9 cellular contexts compared by ENCODE assay signal in the genomic region with DNA sequence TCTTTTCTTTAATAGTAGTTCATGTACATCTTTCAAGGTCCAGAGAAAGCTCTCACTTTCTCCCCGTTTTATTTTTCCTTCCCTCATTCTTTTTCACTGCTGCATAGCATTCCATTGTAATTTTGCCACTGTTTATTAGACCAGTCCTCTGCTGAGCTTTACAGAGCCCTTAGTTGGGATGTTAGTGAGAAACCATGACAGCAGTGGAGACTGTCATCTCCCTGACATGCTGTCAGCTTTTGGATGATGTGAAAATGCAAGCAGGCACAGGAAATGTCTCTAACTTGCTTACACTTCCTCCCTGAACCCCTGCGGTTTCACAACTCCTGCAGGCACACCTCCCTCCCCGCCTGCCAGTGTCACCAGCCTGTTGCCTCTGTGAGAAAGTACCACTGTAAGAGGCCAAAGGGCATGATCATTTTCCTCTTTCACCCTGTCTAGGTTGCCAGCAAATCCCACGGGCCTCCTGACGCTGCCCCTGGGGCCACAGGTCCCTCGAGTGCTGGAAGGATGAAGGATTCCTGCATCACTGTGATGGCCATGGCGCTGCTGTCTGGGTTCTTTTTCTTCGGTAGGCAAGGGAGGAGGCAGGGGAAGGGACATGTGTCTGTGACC. TPM values are rescaled to one million over a fixed set of nuclear protein-coding genes. Genes with fewer than 3 reads are reported as not detected.
DNase-seq lines count a peak whose midpoint lies in the region; ATAC-seq, FAIRE-seq and TF ChIP-seq lines count a peak whose summit lies in the region.
"Had no signal": no experiment of that assay in that cellular context is flagged by ENCODE, and none has a peak within 500 bp of the region (broad histone marks: within the 10 kb centered on the region; RNA-seq: fewer than 3 reads in every experiment).

A gene (plus strand): TSS at position 415 of the 615 bp plus-strand sequence. CDS start 96 bp downstream, at position 511.

- H4K91ac ChIP-seq in H1 (replicated peaks; ENCODE audit: insufficient read length, low read length) = no peak within 1 kb of the TSS

- POLR2A ChIA-PET in H1 (lab: Charles Lee; ENCODE audit: partially characterized antibody) = interaction anchor here (0.6 to 1.4 kb wide), 3 partner anchors 9 to 23 kb away, joined by 3 read pairs; no protein-coding TSS in a partner anchor

- no peak within 1 kb of the TSS for H3K4me3 ChIP-seq in H1 (ENCODE audit: extremely low read depth in 1 of 4, insufficient read depth in 2 of 4, low read depth in 3 of 4, low read length in 4 of 4)
- no peak within 1 kb of the TSS for H3K4me3 ChIP-seq in MG63
- H3K4me3 ChIP-seq in coronary artery = no peak within 1 kb of the TSS
- no peak within 1 kb of the TSS for H3K4me3 ChIP-seq in HAP-1

- no peaks in the 10 kb centered on the region for H3K79me1 ChIP-seq in H1 (ENCODE audit: low read depth, low read length)

- no peak within 1 kb of the TSS for H3K23ac ChIP-seq in H1 (ENCODE audit: insufficient read length)

- no peak within 1 kb of the TSS for H3K4me2 ChIP-seq in H1 (ENCODE audit: insufficient read depth in 1 of 2, low read depth in 2 of 2, low read length in 2 of 2)

- no peak within 1 kb of the TSS for H3K4ac ChIP-seq in H1 (replicated peaks; ENCODE audit: insufficient read length, low read depth, low read length)

- no peak within 1 kb of the TSS for H3K18ac ChIP-seq in H1 (ENCODE audit: extremely low read depth, low read length)

- no peak within 1 kb of the TSS for H3K14ac ChIP-seq in H1 (ENCODE audit: insufficient read length)

- H2BK5ac ChIP-seq in H1 (ENCODE audit: low read depth, low read length) = no peak within 1 kb of the TSS

- H4K5ac ChIP-seq in H1 (ENCODE audit: insufficient read length, low read depth, low read length) = no peak within 1 kb of the TSS

- H4K8ac ChIP-seq in H1 (ENCODE audit: extremely low read depth, insufficient read depth, low read length) = no peak within 1 kb of the TSS

- H3K9ac ChIP-seq in H1 (replicated peaks in 1 of 4; ENCODE audit: extremely low read depth in 1 of 4, low read depth in 3 of 4, low read length in 3 of 4) = no peak within 1 kb of the TSS

- in situ Hi-C loops in HAP-1 (cut with MboI; ENCODE audit: low sequenced_read_pairs) = no loop called here

- TF ChIP-seq EP300 in H1 (IDR thresholded peaks at IDR 0.05; ENCODE audit: borderline replicate concordance in 1 of 2, low read depth in 2 of 2, low read length in 2 of 2) = no peak

- CTCF ChIA-PET in H1 (lab: Charles Lee; ENCODE audit: partially characterized antibody) = interaction anchor here (0.9 to 1.9 kb wide), 4 partner anchors 10 to 46 kb away, joined by 3 to 6 read pairs (median 4); a partner anchor contains a TSS

- peak; percentile 69 to 72 for DNase-seq in activated CD4-positive, alpha-beta T cell treated with anti-CD3 and anti-CD28 coated beads for 24 hours (ENCODE audit: low read depth in 2 of 2)
- DNase-seq in H1 (ENCODE audit: low read depth in 1 of 2, low spot score in 2 of 2) (no peak), MG63 (no peak), coronary artery (ENCODE audit: low spot score) (no peak), HAP-1 (ENCODE audit: low spot score in 2 of 2) (no peak)
- DNase-seq in stimulated activated CD4-positive, alpha-beta T cell treated with anti-CD3 and anti-CD28 coated beads, Interleukin-1b, Interleukin-23, amount 100 ng/mL, for 4 hours (ENCODE audit: low read depth in 2 of 2) = peak; percentile 62 to 65

- peak within 1 kb of the TSS; percentile 78; the same call in 1 of the 2 replicates for H2AFZ ChIP-seq in H1 (ENCODE audit: low read length)

- no peak within 1 kb of the TSS for H2BK120ac ChIP-seq in H1 (replicated peaks; ENCODE audit: low read depth, low read length)

- H3K36me3 ChIP-seq in H1 (ENCODE audit: control insufficient read depth in 2 of 4, insufficient read depth in 4 of 4, low read length in 3 of 4) = no peaks in the 10 kb centered on the region
- H3K36me3 ChIP-seq in MG63 = no peaks in the 10 kb centered on the region
- no peaks in the 10 kb centered on the region for H3K36me3 ChIP-seq in HAP-1 (replicated peaks)

- no peak within 1 kb of the TSS for H2BK15ac ChIP-seq in H1 (ENCODE audit: low read length)

- no peak within 1 kb of the TSS for H2AK5ac ChIP-seq in H1 (ENCODE audit: low read depth, low read length)

- H3K27me3 ChIP-seq in H1 (replicated peaks in 1 of 4; ENCODE audit: control insufficient read depth in 3 of 4, extremely low read depth in 1 of 4, insufficient read depth in 3 of 4, low read length in 3 of 4) (peaks cover 0 to 2% (median 0%) of the 10 kb centered on the region in 4 experiments; a peak in 1 of 7 replicates), MG63 (no peaks in the 10 kb centered on the region), HAP-1 (ENCODE audit: low read depth) (no peaks in the 10 kb centered on the region)

- H2BK12ac ChIP-seq in H1 (ENCODE audit: low read depth, low read length) = no peak within 1 kb of the TSS

- H3K23me2 ChIP-seq in H1 (ENCODE audit: low read depth, low read length) = no peaks in the 10 kb centered on the region

- no peaks in the 10 kb centered on the region for H4K20me1 ChIP-seq in H1 (replicated peaks in 1 of 2; ENCODE audit: control insufficient read depth in 1 of 2, insufficient read depth in 2 of 2, low read length in 2 of 2)

- no peak within 1 kb of the TSS for H2BK20ac ChIP-seq in H1 (ENCODE audit: low read length)

- 86% methylated on average over 8 of the region's 8 CpGs; no CpG with 5 or more reads in 1 of the 2 experiments for WGBS in H1 (ENCODE audit: extremely low coverage in 1 of 2, insufficient coverage in 1 of 2, insufficient read length in 1 of 2, insufficient replicate concordance in 2 of 2, low coverage in 1 of 2, low lambda C conversion rate in 2 of 2, missing lambda C conversion rate in 1 of 2), 2 experiments

- no peak for TF ChIP-seq POLR2A in H1 (IDR thresholded peaks at IDR 0.05; ENCODE audit: control extremely low read depth in 1 of 2, low read depth in 2 of 2, low read length in 2 of 2)

- H3K9me3 ChIP-seq in H1 (ENCODE audit: insufficient read depth in 2 of 2, low read depth in 1 of 2, low read length in 1 of 2) (no peaks in the 10 kb centered on the region), MG63 (no peaks in the 10 kb centered on the region), HAP-1 (no peaks in the 10 kb centered on the region)

- ATAC-seq in GM18873 (IDR thresholded peaks at IDR 0.05; ENCODE audit: low FRiP score, unreplicated experiment) = peak; percentile 65
- peak; percentile 54 for ATAC-seq in HG03354 (IDR thresholded peaks at IDR 0.05; ENCODE audit: poor library complexity, severe bottlenecking, unreplicated experiment)

- no peaks in the 10 kb centered on the region for H3K79me2 ChIP-seq in H1 (ENCODE audit: control insufficient read depth in 1 of 2, insufficient read depth in 2 of 2, low read length in 2 of 2)

- no peak for TF ChIP-seq RAD21 in H1 (IDR thresholded peaks at IDR 0.05 in 1 of 2, conservative IDR thresholded peaks at IDR 0.05 in 1 of 2; ENCODE audit: low read depth in 2 of 2, low read length in 2 of 2)

- H3K56ac ChIP-seq in H1 (replicated peaks; ENCODE audit: insufficient read length, low read depth, low read length) = no peak within 1 kb of the TSS

- H3K4me1 ChIP-seq in H1 (replicated peaks in 1 of 4; ENCODE audit: control insufficient read depth in 3 of 4, insufficient read depth in 4 of 4, low read length in 3 of 4) = peaks cover 0 to 3% (median 0%) of the 10 kb centered on the region in 4 experiments; a peak in 1 of 7 replicates
- H3K4me1 ChIP-seq in HAP-1 = no peaks in the 10 kb centered on the region

- no peak within 1 kb of the TSS for H3K27ac ChIP-seq in H1 (ENCODE audit: low read depth, low read length)
- no peak within 1 kb of the TSS for H3K27ac ChIP-seq in coronary artery

- no peak for FAIRE-seq in H1 (lab: Jason Lieb, UNC)
- FAIRE-seq: islet of Langerhans had no signal

- no peak for TF ChIP-seq CTCF in H1 (IDR thresholded peaks at IDR 0.05; ENCODE audit: control extremely low read depth in 1 of 3, insufficient read depth in 1 of 3, low read depth in 1 of 3, low read length in 3 of 3)
- no peak for TF ChIP-seq CTCF in coronary artery (IDR thresholded peaks at IDR 0.05)

TF ChIP-seq in H1, 55 proteins besides CTCF, POLR2A, EP300 and RAD21 (continues in another document):
- TF ChIP-seq BCL11A (IDR thresholded peaks at IDR 0.05; ENCODE audit: low read depth in 2 of 2, low read length in 2 of 2) (no peak), YY1 (IDR thresholded peaks at IDR 0.05; ENCODE audit: low read depth, low read length) (no peak), BRCA1 (IDR thresholded peaks at IDR 0.05; ENCODE audit: low read depth, low read length) (no peak), SIN3A (conservative IDR thresholded peaks at IDR 0.05 in 1 of 2, IDR thresholded peaks at IDR 0.05 in 1 of 2; ENCODE audit: low read depth in 1 of 2, low read length in 2 of 2) (no peak), RBBP5 (IDR thresholded peaks at IDR 0.05; ENCODE audit: borderline replicate concordance, low read depth, low read length) (no peak)
- TF ChIP-seq, protein P1, sequence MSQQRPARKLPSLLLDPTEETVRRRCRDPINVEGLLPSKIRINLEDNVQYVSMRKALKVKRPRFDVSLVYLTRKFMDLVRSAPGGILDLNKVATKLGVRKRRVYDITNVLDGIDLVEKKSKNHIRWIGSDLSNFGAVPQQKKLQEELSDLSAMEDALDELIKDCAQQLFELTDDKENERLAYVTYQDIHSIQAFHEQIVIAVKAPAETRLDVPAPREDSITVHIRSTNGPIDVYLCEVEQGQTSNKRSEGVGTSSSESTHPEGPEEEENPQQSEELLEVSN (IDR thresholded peaks at IDR 0.05) = no peak

RNA-seq across cellular contexts. Expression of the gene that starts here (rescaled TPM):
- total RNA-seq in H1 (2021; fragmentation: NEBNext Ultra II Directional; extraction: Animal tissue kit (Norgen Biotek cat#: 25700)) = not detected in 2 replicates
- 0.02 TPM in 1 of 2 replicates, not detected in the other for polyA plus RNA-seq in H1 (2011; rRNA removed)
- polyA plus RNA-seq in H1 (2011; cell fraction: cytosol; rRNA removed) = 0.13 TPM
- 0.03 TPM for polyA plus RNA-seq in H1 (2011; cell fraction: nucleus; rRNA removed)
- polyA plus RNA-seq in H1 (2012, experiment 1 of 2) = 0.03 to 0.61 TPM in 2 of 4 replicates, not detected in the others
- not detected for polyA plus RNA-seq in H1 (2012, experiment 2 of 2)
- polyA plus RNA-seq in H1 (2013, experiment 1 of 2) = 0.04 TPM
- polyA plus RNA-seq in H1 (2013, experiment 2 of 2) = 0.09 TPM
- 0.24 and 0.25 TPM in 2 replicates for polyA minus RNA-seq in H1 (2011; rRNA and poly(A)+ RNA removed)
- not detected for polyA minus RNA-seq in H1 (2011; cell fraction: cytosol; rRNA and poly(A)+ RNA removed)
- not detected for polyA minus RNA-seq in H1 (2011; cell fraction: nucleus; rRNA and poly(A)+ RNA removed)
- not detected in 2 replicates for total RNA-seq in MG63 (2014; rRNA removed; shearing (Covaris generic); ENCODE audit: low replicate concordance)

Comparison
In these comparisons a context has a peak if more than half of its experiments do, and no peak if none do; other contexts are left out.
1. DNase-seq: peak in activated CD4-positive, alpha-beta T cell treated with anti-CD3 and anti-CD28 coated beads for 24 hours (2 of 2) and stimulated activated CD4-positive, alpha-beta T cell treated with anti-CD3 and anti-CD28 coated beads, Interleukin-1b, Interleukin-23, amount 100 ng/mL, for 4 hours (2 of 2); none in H1 (0 of 2), MG63 (single experiment), coronary artery (single experiment) and HAP-1 (0 of 2).